In genomic region chr1:19877821-19878636, GRCh38 we compare ENCODE assay signal across 1 cellular context.
TF ChIP-seq lines count a peak whose summit lies in the region.

No MANE protein-coding gene starts in this region.

TF ChIP-seq in K562, 482 proteins besides CTCF, POLR2A, EP300 and RAD21 (continued from another document and continues in another):
- no peak for TF ChIP-seq POLR2B (IDR thresholded peaks at IDR 0.05; ENCODE audit: low read depth, partially characterized antibody)
- TF ChIP-seq ZNF592 (IDR thresholded peaks at IDR 0.05), result peak; percentile 98
- TF ChIP-seq ZNF449 (CRISPR knock-in tag; IDR thresholded peaks at IDR 0.05), result 0 out of 2 replicates have a peak, but pooled peaks have one; percentile 59
- no peak for TF ChIP-seq POLR2H (tag; IDR thresholded peaks at IDR 0.05; ENCODE audit: low read depth)
- peak; percentile 32; the same call in 1 of the 2 replicates for TF ChIP-seq BRD4 (IDR thresholded peaks at IDR 0.05)
- TF ChIP-seq POLR2G (IDR thresholded peaks at IDR 0.05; ENCODE audit: low read depth, low read length), result no peak
- TF ChIP-seq THRAP3 (IDR thresholded peaks at IDR 0.05; ENCODE audit: borderline replicate concordance), result no peak
- no peak for TF ChIP-seq POU5F1 (IDR thresholded peaks at IDR 0.05; ENCODE audit: borderline replicate concordance, low read depth, low read length, partially characterized antibody)
- TF ChIP-seq CBFA2T3 (IDR thresholded peaks at IDR 0.05), result no peak
- peak in 1 of 2 experiments; percentile 39; a peak in 1 of 3 replicates for TF ChIP-seq CBX3 (IDR thresholded peaks at IDR 0.05; ENCODE audit: borderline replicate concordance in 1 of 2, low read length in 2 of 2)
- no peak for TF ChIP-seq ZNF143 (CRISPR knock-in tag; IDR thresholded peaks at IDR 0.05)
- no peak for TF ChIP-seq ZKSCAN1 (IDR thresholded peaks at IDR 0.05; ENCODE audit: low read depth, low read length)
- no peak for TF ChIP-seq SFPQ (IDR thresholded peaks at IDR 0.05; ENCODE audit: low read depth, low read length)
- no peak for TF ChIP-seq TAF15 (IDR thresholded peaks at IDR 0.05; ENCODE audit: low read depth, low read length)
- 0 out of 2 replicates have a peak, but pooled peaks have one; percentile 38 for TF ChIP-seq ZNF644 (tag; IDR thresholded peaks at IDR 0.05; ENCODE audit: low read depth)
- no peak for TF ChIP-seq ERF (CRISPR knock-in tag; IDR thresholded peaks at IDR 0.05)
- no peak for TF ChIP-seq HLTF (IDR thresholded peaks at IDR 0.05)
- TF ChIP-seq ZBTB11 (CRISPR knock-in tag; IDR thresholded peaks at IDR 0.05), result no peak
- no peak for TF ChIP-seq CBX5 (IDR thresholded peaks at IDR 0.05; ENCODE audit: borderline replicate concordance, low read depth)
- peak; percentile 43; the same call in 1 of the 2 replicates for TF ChIP-seq CREM (IDR thresholded peaks at IDR 0.05; ENCODE audit: low read depth)
- TF ChIP-seq GABPB1 (CRISPR knock-in tag; IDR thresholded peaks at IDR 0.05), result no peak
- TF ChIP-seq FIP1L1 (IDR thresholded peaks at IDR 0.05; ENCODE audit: low read depth, low read length, poor library complexity, severe bottlenecking), result no peak
- TF ChIP-seq BCLAF1 (IDR thresholded peaks at IDR 0.05; ENCODE audit: borderline replicate concordance in 1 of 2, control insufficient read depth in 1 of 2, low read depth in 2 of 2, low read length in 1 of 2), result peak in 1 of 2 experiments; percentile 89; a peak in 1 of 4 replicates
- no peak for TF ChIP-seq HDGF (IDR thresholded peaks at IDR 0.05)
- no peak for TF ChIP-seq KAT8 (IDR thresholded peaks at IDR 0.05; ENCODE audit: low read depth)
- TF ChIP-seq ZFPM2 (CRISPR knock-in tag; IDR thresholded peaks at IDR 0.05), result no peak
- no peak for TF ChIP-seq SRF (CRISPR knock-in tag; IDR thresholded peaks at IDR 0.05)
- TF ChIP-seq RNF219 (CRISPR knock-in tag; IDR thresholded peaks at IDR 0.05), result no peak
- TF ChIP-seq CEBPG (CRISPR knock-in tag; IDR thresholded peaks at IDR 0.05), result no peak
- no peak for TF ChIP-seq CEBPG (tag; conservative IDR thresholded peaks at IDR 0.05 in 1 of 2, IDR thresholded peaks at IDR 0.05 in 1 of 2)
- no peak for TF ChIP-seq RBM17 (IDR thresholded peaks at IDR 0.05; ENCODE audit: borderline replicate concordance, low read depth, low read length)
- TF ChIP-seq U2AF2 (optimal IDR thresholded peaks at IDR 0.05; ENCODE audit: low read depth, low read length), result no peak
- no peak for TF ChIP-seq RCOR1 (IDR thresholded peaks at IDR 0.05; ENCODE audit: borderline replicate concordance in 1 of 2, low read depth in 2 of 2, low read length in 2 of 2)
- no peak for TF ChIP-seq KHSRP (IDR thresholded peaks at IDR 0.05)
- TF ChIP-seq BCL6 (CRISPR knock-in tag; IDR thresholded peaks at IDR 0.05), result 0 out of 2 replicates have a peak, but pooled peaks have one; percentile 22
- no peak for TF ChIP-seq ZBTB1 (CRISPR knock-in tag; IDR thresholded peaks at IDR 0.05; ENCODE audit: borderline replicate concordance, low read depth)
- TF ChIP-seq MYBL2 (IDR thresholded peaks at IDR 0.05; ENCODE audit: low read depth), result no peak
- no peak for TF ChIP-seq MYBL2 (CRISPR knock-in tag; IDR thresholded peaks at IDR 0.05; ENCODE audit: borderline replicate concordance)
- no peak for TF ChIP-seq PPARD (CRISPR knock-in tag; IDR thresholded peaks at IDR 0.05)
- no peak for TF ChIP-seq XRCC5 (IDR thresholded peaks at IDR 0.05; ENCODE audit: low read depth, low read length)
- no peak for TF ChIP-seq ZBTB26 (CRISPR knock-in tag; IDR thresholded peaks at IDR 0.05)
- no peak for TF ChIP-seq ZNF778 (CRISPR knock-in tag; IDR thresholded peaks at IDR 0.05)
- TF ChIP-seq TRIM24 (IDR thresholded peaks at IDR 0.05), result no peak
- no peak for TF ChIP-seq NFIC (IDR thresholded peaks at IDR 0.05)
- TF ChIP-seq STAT5B (CRISPR knock-in tag; IDR thresholded peaks at IDR 0.05), result no peak
- TF ChIP-seq ZZZ3 (IDR thresholded peaks at IDR 0.05), result no peak
- no peak for TF ChIP-seq HDAC1 (IDR thresholded peaks at IDR 0.05)
- no peak for TF ChIP-seq HNRNPUL1 (IDR thresholded peaks at IDR 0.05; ENCODE audit: low read length)
- TF ChIP-seq ARID1B (IDR thresholded peaks at IDR 0.05), result no peak
- TF ChIP-seq TCF15 (CRISPR knock-in tag; IDR thresholded peaks at IDR 0.05), result no peak
- peak; percentile 46 for TF ChIP-seq CXXC5 (CRISPR knock-in tag; IDR thresholded peaks at IDR 0.05)
- TF ChIP-seq CHD4 (IDR thresholded peaks at IDR 0.05; ENCODE audit: insufficient read depth, insufficient replicate concordance, low read depth, low read length, poor library complexity, severe bottlenecking), result no peak
- TF ChIP-seq TCF3 (CRISPR knock-in tag; IDR thresholded peaks at IDR 0.05), result no peak
- TF ChIP-seq PRMT5 (CRISPR knock-in tag; IDR thresholded peaks at IDR 0.05), result no peak
- TF ChIP-seq ZNF699 (CRISPR knock-in tag; IDR thresholded peaks at IDR 0.05; ENCODE audit: insufficient replicate concordance), result no peak
- TF ChIP-seq HMG20A (CRISPR knock-in tag; conservative IDR thresholded peaks at IDR 0.05), result no peak
- no peak for TF ChIP-seq TARDBP (IDR thresholded peaks at IDR 0.05)
